1 cellular context compared by ENCODE assay signal in genomic region chr12:64236549-64236948, GRCh38.
TF ChIP-seq lines count a peak whose summit lies in the region.

No MANE protein-coding gene starts in this region.

TF ChIP-seq in IMR-90, 13 proteins besides CTCF, POLR2A, EP300 and RAD21:
- TF ChIP-seq RFX5 (IDR thresholded peaks at IDR 0.05; ENCODE audit: low read depth, low read length) (no peak), CEBPB (IDR thresholded peaks at IDR 0.05; ENCODE audit: low read depth, low read length) (no peak), NFE2L2 (IDR thresholded peaks at IDR 0.05; ENCODE audit: low read depth, low read length) (no peak), CHD1 (IDR thresholded peaks at IDR 0.05; ENCODE audit: low read depth, low read length) (no peak), MAFK (IDR thresholded peaks at IDR 0.05; ENCODE audit: low read depth, low read length) (no peak), MAZ (IDR thresholded peaks at IDR 0.05; ENCODE audit: borderline replicate concordance, low read depth, low read length) (no peak), ELK1 (IDR thresholded peaks at IDR 0.05; ENCODE audit: borderline replicate concordance, low read depth, low read length) (no peak), SMC3 (IDR thresholded peaks at IDR 0.05; ENCODE audit: low read depth, low read length) (no peak), RCOR1 (IDR thresholded peaks at IDR 0.05; ENCODE audit: insufficient replicate concordance, low read length) (no peak), USF2 (IDR thresholded peaks at IDR 0.05; ENCODE audit: low read depth, low read length) (no peak), BHLHE40 (IDR thresholded peaks at IDR 0.05; ENCODE audit: low read depth, low read length) (no peak), MXI1 (IDR thresholded peaks at IDR 0.05; ENCODE audit: borderline replicate concordance, low read depth, low read length) (no peak)
